In genomic region chr2:170679607-170680079, GRCh38 we compare ENCODE assay signal across 14 cellular contexts. TPM values are rescaled to one million over a fixed set of nuclear protein-coding genes. Genes with fewer than 3 reads are reported as not detected.
A peak's percentile ranks its signal among the peaks of the same experiment; 100 is the strongest.
DNase-seq lines count a peak whose midpoint lies in the region; ATAC-seq and TF ChIP-seq lines count a peak whose summit lies in the region.
"Had no signal": no experiment of that assay in that cellular context is flagged by ENCODE, and none has a peak within 500 bp of the region (broad histone marks: within the 10 kb centered on the region; RNA-seq: fewer than 3 reads in every experiment).

No MANE protein-coding gene starts in this region.

- H3K27me3 ChIP-seq in mammary epithelial cell (ENCODE audit: insufficient read depth, low read length) (no peaks in the 10 kb centered on the region), OCI-LY3 (ENCODE audit: low read depth, low read length) (no peaks in the 10 kb centered on the region)
- H3K27me3 ChIP-seq: testis had no signal

- H2AFZ ChIP-seq in mammary epithelial cell (ENCODE audit: low read depth, low read length) (no peak overlapping the region), OCI-LY3 (ENCODE audit: low read depth, low read length) (0 out of 2 replicates have a peak overlapping the region, but pooled peaks have one; percentile 14)

- H3K4me2 ChIP-seq in mammary epithelial cell (ENCODE audit: insufficient read depth, low read depth, low read length): no peak overlapping the region
- H3K4me2 ChIP-seq in OCI-LY3 (ENCODE audit: low read length): peak overlapping the region; percentile 62

- H3K27ac Mint-ChIP-seq in MCF 10A (ENCODE audit: low read depth, unreplicated experiment): peak overlapping the region; percentile 54

- H3K4me1 Mint-ChIP-seq in MCF 10A (ENCODE audit: insufficient read depth, unreplicated experiment): no peaks in the 10 kb centered on the region

- CTCF ChIA-PET in MCF 10A (lab: Yijun Ruan, JAX): interaction anchor here (0.6 to 1.0 kb wide), 3 partner anchors 271 to 444 kb away, joined by 3 to 8 read pairs (median 5); no protein-coding TSS in a partner anchor
- CTCF ChIA-PET in mammary epithelial cell (lab: Charles Lee; ENCODE audit: low non-redundant PET): no interaction called here

- H3K36me3 Mint-ChIP-seq in MCF 10A (ENCODE audit: insufficient read depth, unreplicated experiment): no peaks in the 10 kb centered on the region

- no peaks in the 10 kb centered on the region for H3K27me3 Mint-ChIP-seq in MCF 10A (ENCODE audit: insufficient read depth, unreplicated experiment)

- 74% methylated on average over 5 of the region's 5 CpGs for WGBS in mammary epithelial cell (ENCODE audit: low coverage, missing lambda C conversion rate)

- H3K9me3 ChIP-seq in mammary epithelial cell (replicated peaks; ENCODE audit: insufficient read depth, low read length): no peaks in the 10 kb centered on the region
- H3K9me3 ChIP-seq in OCI-LY3 (ENCODE audit: insufficient read depth, low read length): no peaks in the 10 kb centered on the region
- no peaks in the 10 kb centered on the region for H3K9me3 ChIP-seq in iPS-18c (ENCODE audit: control insufficient read depth, insufficient read depth, low read length)
- H3K9me3 ChIP-seq: neutrophil, testis had no signal

- POLR2A ChIA-PET in MCF 10A (lab: Yijun Ruan, JAX): interaction anchor here (0.6 to 1.1 kb wide), 2 partner anchors 125 to 250 kb away, joined by 3 read pairs; no protein-coding TSS in a partner anchor

- DNase-seq in MCF 10A (ENCODE audit: unreplicated experiment) (peak; percentile 33), mammary epithelial cell (no peak), middle frontal gyrus (ENCODE audit: extremely low spot score, low spot score) (no peak), left cardiac atrium (no peak)
- DNase-seq: activated gamma-delta T cell treated with Interleukin-2 at 50 U/mL for 16 hours; stimulated activated CD4-positive, alpha-beta T cell treated with anti-CD3 and anti-CD28 coated beads, Interleukin-4, amount 100 ng/mL, for 4 hours; testis had no signal

- no peaks in the 10 kb centered on the region for H3K79me2 ChIP-seq in mammary epithelial cell (ENCODE audit: insufficient read depth, low read length)
- no peaks in the 10 kb centered on the region for H3K79me2 ChIP-seq in OCI-LY3 (ENCODE audit: low read length)

- H3K4me1 ChIP-seq in mammary epithelial cell (ENCODE audit: insufficient read depth, low read length): no peaks in the 10 kb centered on the region
- peaks cover 27% of the 10 kb centered on the region for H3K4me1 ChIP-seq in OCI-LY3 (ENCODE audit: low read length)
- H3K4me1 ChIP-seq: testis had no signal

- no peak overlapping the region for H3K9ac ChIP-seq in mammary epithelial cell (ENCODE audit: insufficient read depth, low read length)
- no peak overlapping the region for H3K9ac ChIP-seq in OCI-LY3 (ENCODE audit: low read length)

- H3K36me3 ChIP-seq in mammary epithelial cell (ENCODE audit: insufficient read depth, low read length) (no peaks in the 10 kb centered on the region), OCI-LY3 (replicated peaks; ENCODE audit: low read depth, low read length) (no peaks in the 10 kb centered on the region)
- H3K36me3 ChIP-seq: neutrophil had no signal

- H4K20me1 ChIP-seq in mammary epithelial cell (ENCODE audit: insufficient read depth, low read length): no peaks in the 10 kb centered on the region
- H4K20me1 ChIP-seq in OCI-LY3 (ENCODE audit: insufficient read depth, low read length): no peaks in the 10 kb centered on the region

- BruUV-seq in MCF 10A (replicated peaks; lab: Mats Ljungman, UMichigan) (no TSS peak), mammary epithelial cell (replicated peaks; lab: Mats Ljungman, UMichigan) (no TSS peak)

- no peak for ATAC-seq in HG03280 (IDR thresholded peaks at IDR 0.05; ENCODE audit: unreplicated experiment)
- no peak for ATAC-seq in left cardiac atrium
- ATAC-seq in HG03520 (IDR thresholded peaks at IDR 0.05; ENCODE audit: unreplicated experiment): no peak
- ATAC-seq: Panc1 had no signal

- TF ChIP-seq CTCF in MCF 10A (IDR thresholded peaks at IDR 0.05; ENCODE audit: unreplicated experiment) (no peak), mammary epithelial cell (conservative IDR thresholded peaks at IDR 0.05 in 1 of 2, IDR thresholded peaks at IDR 0.05 in 1 of 2; ENCODE audit: extremely low read depth in 1 of 2, insufficient read depth in 1 of 2, low read depth in 1 of 2, low read length in 2 of 2) (no peak), OCI-LY3 (IDR thresholded peaks at IDR 0.05; ENCODE audit: low read depth, low read length) (no peak)

- H3K4me3 Mint-ChIP-seq in MCF 10A (ENCODE audit: unreplicated experiment): no peak overlapping the region

- intact Hi-C loops in MCF 10A (cut with micrococcal nuclease): no loop called here
- intact Hi-C loops in mammary epithelial cell (cut with micrococcal nuclease): no loop called here
- intact Hi-C loops in left cardiac atrium (cut with DNase I): no loop called here

- dilution Hi-C loops in mammary epithelial cell (cut with HindIII; ENCODE audit: low sequenced_read_pairs): no loop called here

- in situ Hi-C loops in mammary epithelial cell (cut with MboI; ENCODE audit: low sequenced_read_pairs in 2 of 2): no loop called here

- H3K4me3 ChIP-seq in mammary epithelial cell (replicated peaks in 1 of 3; ENCODE audit: insufficient read depth in 1 of 3, low read depth in 2 of 3, low read length in 3 of 3): no peak overlapping the region
- peak overlapping the region; percentile 41; the same call in 1 of the 2 replicates for H3K4me3 ChIP-seq in OCI-LY3 (ENCODE audit: low read length)
- H3K4me3 ChIP-seq in iPS-18c (ENCODE audit: insufficient read depth, low read depth, low read length): peak overlapping the region; percentile 5; the same call in 1 of the 2 replicates
- H3K4me3 ChIP-seq: testis had no signal

- H3K9me3 Mint-ChIP-seq in MCF 10A (ENCODE audit: unreplicated experiment): no peaks in the 10 kb centered on the region

- no peak overlapping the region for H3K27ac ChIP-seq in mammary epithelial cell (ENCODE audit: insufficient read depth, low read depth, low read length)
- no peak overlapping the region for H3K27ac ChIP-seq in OCI-LY3 (ENCODE audit: low read length)
- H3K27ac ChIP-seq: neutrophil, testis had no signal

RNA-seq across cellular contexts. Expression of gene SP5, which starts 35.5 kb away (rescaled TPM):
- total RNA-seq in MCF 10A (2022): not detected in 2 replicates
- not detected for total RNA-seq in mammary epithelial cell
- not detected for polyA plus RNA-seq in mammary epithelial cell
- not detected for polyA minus RNA-seq in mammary epithelial cell
- under 1 TPM in 1 of 2 donors, not detected in 1; 0.16 TPM for total RNA-seq in left cardiac atrium
- total RNA-seq: LHCN-M2 had no signal

Comparison
In these comparisons a context has a peak if more than half of its experiments do, and no peak if none do; other contexts are left out.
1. H3K4me3 ChIP-seq: peak in OCI-LY3 (single experiment) and iPS-18c (single experiment); none in mammary epithelial cell (0 of 3).